ENCODE assay signal across 1 cellular context in genomic region chr7:151212626-151213025, GRCh38.
TF ChIP-seq lines count a peak whose summit lies in the region.

No MANE protein-coding gene starts in this region.

TF ChIP-seq in HepG2, 621 proteins besides CTCF, POLR2A, EP300 and RAD21:
- TF ChIP-seq ZNF256 (CRISPR knock-in tag; conservative IDR thresholded peaks at IDR 0.05) (no peak), ZBTB7A (CRISPR knock-in tag; IDR thresholded peaks at IDR 0.05) (no peak), LBX2 (CRISPR knock-in tag; IDR thresholded peaks at IDR 0.05; ENCODE audit: borderline replicate concordance) (no peak), ZNF720 (CRISPR knock-in tag; IDR thresholded peaks at IDR 0.05) (no peak), SAFB2 (CRISPR knock-in tag; IDR thresholded peaks at IDR 0.05; ENCODE audit: borderline replicate concordance, low read depth) (no peak), ZSCAN25 (CRISPR knock-in tag; IDR thresholded peaks at IDR 0.05) (no peak), ZNF782 (CRISPR knock-in tag; IDR thresholded peaks at IDR 0.05; ENCODE audit: borderline replicate concordance) (no peak), TOPORS (CRISPR knock-in tag; IDR thresholded peaks at IDR 0.05) (no peak), SMAD9 (CRISPR knock-in tag; IDR thresholded peaks at IDR 0.05) (no peak), NFKB2 (CRISPR knock-in tag; IDR thresholded peaks at IDR 0.05; ENCODE audit: borderline replicate concordance) (no peak), ZNF775 (CRISPR knock-in tag; IDR thresholded peaks at IDR 0.05; ENCODE audit: borderline replicate concordance) (no peak)
- TF ChIP-seq, protein P1, sequence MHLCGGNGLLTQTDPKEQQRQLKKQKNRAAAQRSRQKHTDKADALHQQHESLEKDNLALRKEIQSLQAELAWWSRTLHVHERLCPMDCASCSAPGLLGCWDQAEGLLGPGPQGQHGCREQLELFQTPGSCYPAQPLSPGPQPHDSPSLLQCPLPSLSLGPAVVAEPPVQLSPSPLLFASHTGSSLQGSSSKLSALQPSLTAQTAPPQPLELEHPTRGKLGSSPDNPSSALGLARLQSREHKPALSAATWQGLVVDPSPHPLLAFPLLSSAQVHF (CRISPR knock-in tag; IDR thresholded peaks at IDR 0.05), result no peak
